In the genomic region with DNA sequence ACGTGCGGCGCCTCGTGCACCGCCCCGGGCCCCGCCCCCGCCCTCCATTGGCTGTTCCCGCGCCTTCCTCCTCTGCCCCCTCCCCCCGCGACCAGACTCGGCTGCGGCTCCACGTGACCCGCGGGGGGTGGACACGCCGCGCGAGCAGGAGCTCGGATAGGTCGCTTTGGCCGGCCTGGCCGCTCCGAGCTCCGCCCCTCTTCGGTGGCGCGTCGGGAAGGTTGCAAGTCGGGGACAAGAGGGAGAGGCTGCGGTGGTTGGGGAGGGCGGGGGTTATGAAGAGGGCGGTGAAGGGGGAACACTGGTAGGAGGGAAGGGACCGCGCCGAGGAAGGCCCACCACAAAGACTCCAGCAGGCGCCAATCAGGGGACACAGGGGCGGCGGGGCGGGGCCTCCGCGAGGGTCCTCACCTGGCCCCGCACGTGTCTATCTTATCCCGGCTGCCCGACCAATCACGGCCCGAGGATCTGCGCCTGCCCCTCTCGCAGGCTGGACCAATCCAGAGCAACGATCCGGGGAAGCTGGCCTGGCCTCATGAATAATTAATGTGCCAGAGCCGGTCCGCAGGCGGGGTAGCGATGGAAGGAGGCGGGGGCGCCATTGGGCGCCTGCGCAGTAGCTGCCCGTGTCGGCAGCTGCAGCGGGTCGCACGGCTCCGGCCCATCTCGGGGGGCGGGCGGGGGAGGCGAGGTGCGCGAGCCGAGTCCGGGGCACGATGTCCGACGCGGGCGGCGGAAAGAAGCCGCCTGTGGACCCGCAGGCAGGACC, we compare ENCODE assay signal across 8 cellular contexts. TPM values are rescaled to one million over a fixed set of nuclear protein-coding genes. Genes with fewer than 3 reads are reported as not detected.
DNase-seq lines count a peak whose midpoint lies in the region; ATAC-seq and TF ChIP-seq lines count a peak whose summit lies in the region.

A gene with protein sequence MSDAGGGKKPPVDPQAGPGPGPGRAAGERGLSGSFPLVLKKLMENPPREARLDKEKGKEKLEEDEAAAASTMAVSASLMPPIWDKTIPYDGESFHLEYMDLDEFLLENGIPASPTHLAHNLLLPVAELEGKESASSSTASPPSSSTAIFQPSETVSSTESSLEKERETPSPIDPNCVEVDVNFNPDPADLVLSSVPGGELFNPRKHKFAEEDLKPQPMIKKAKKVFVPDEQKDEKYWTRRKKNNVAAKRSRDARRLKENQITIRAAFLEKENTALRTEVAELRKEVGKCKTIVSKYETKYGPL (plus strand): TSS at position 614 of the 769 bp plus-strand sequence. CDS start 103 bp downstream, at position 717.

- no peaks in the 10 kb centered on the region for H3K27me3 ChIP-seq in heart right ventricle
- H3K27me3 ChIP-seq in transverse colon = no peaks in the 10 kb centered on the region

- peaks cover 9 to 43% (median 24%) of the 10 kb centered on the region in 9 donors for H3K4me1 ChIP-seq in heart right ventricle
- H3K4me1 ChIP-seq in transverse colon = peaks cover 3 to 37% (median 32%) of the 10 kb centered on the region in 4 donors

- in situ Hi-C loops in GM13976 (cut with MboI; ENCODE audit: low sequenced_read_pairs, unreplicated experiment) = no loop called here
- in situ Hi-C loops in transverse colon (cut with MboI; ENCODE audit: low pct_ligation_motif_present in 1 of 4, low pct_unique_long_range_greater_than_20kb in 1 of 4, low sequenced_read_pairs in 3 of 4) = no loop called here

- peak; percentile 84 for ATAC-seq in HG02884 (IDR thresholded peaks at IDR 0.05; ENCODE audit: unreplicated experiment)
- ATAC-seq in heart right ventricle = peak; percentile 89 to 93 (median 91)

- H3K4me3 ChIP-seq in heart right ventricle (peak within 1 kb of the TSS; percentile 61 to 93 (median 82)), transverse colon (peak within 1 kb of the TSS; percentile 74 to 97 (median 86))

- WGBS in heart right ventricle, 2 donors = 1% methylated on average over 60 to 84 of the region's 84 CpGs
- 0% methylated on average over 28 of the region's 84 CpGs; no CpG with 5 or more reads in 1 of the 2 donors for WGBS in transverse colon (ENCODE audit: low coverage in 1 of 2), 2 donors

- H3K27ac ChIP-seq in heart right ventricle (peak within 1 kb of the TSS; percentile 94 to 99 (median 96)), transverse colon (peak within 1 kb of the TSS; percentile 95 to 98 (median 97))

- H3K9me3 ChIP-seq in heart right ventricle (no peaks in the 10 kb centered on the region), transverse colon (no peaks in the 10 kb centered on the region)

- peak; percentile 80 for TF ChIP-seq POLR2A in transverse colon (IDR thresholded peaks at IDR 0.05)

- no peak for TF ChIP-seq CTCF in GM13976 (IDR thresholded peaks at IDR 0.05; ENCODE audit: borderline replicate concordance, control extremely low read depth, extremely low read depth, insufficient read depth, missing control alignments)
- no peak for TF ChIP-seq CTCF in heart right ventricle (IDR thresholded peaks at IDR 0.05)
- TF ChIP-seq CTCF in transverse colon (IDR thresholded peaks at IDR 0.05) = no peak

- peak; percentile 99 for DNase-seq in GM13976 (ENCODE audit: low spot score)
- peak; percentile 87 for DNase-seq in NCI-H146 treated with DMSO at 0.1 percent for 48 hours (lab: John Stamatoyannopoulos, UW; ENCODE audit: unreplicated experiment)
- peak; percentile 98 to 99 (median 98) for DNase-seq in T-helper 1 cell
- DNase-seq in amniotic stem cell (lab: John Stamatoyannopoulos, UW) = peak; percentile 98
- DNase-seq in heart right ventricle = peak; percentile 98 to 99
- DNase-seq in pons (ENCODE audit: low spot score) = peak; percentile 99
- peak; percentile 99 for DNase-seq in transverse colon

- intact Hi-C loops in heart right ventricle (cut with DNase I) (loop anchor here in 3 of 10 donors (5.0 kb wide), 2 partner anchors 79 to 94 kb away; a partner anchor contains a TSS), transverse colon (cut with DNase I; ENCODE audit: low total_unique reads) (no loop called here)

- H3K36me3 ChIP-seq in heart right ventricle (peaks cover 0 to 8% (median 0%) of the 10 kb centered on the region in 9 donors), transverse colon (no peaks in the 10 kb centered on the region)

- TF ChIP-seq EP300 in transverse colon (IDR thresholded peaks at IDR 0.05; ENCODE audit: low read depth) = no peak

RNA-seq across cellular contexts. Expression of the gene that starts here (rescaled TPM):
- total RNA-seq in heart right ventricle (10 to 100 TPM in 9 of 10 donors, 1 to 10 TPM in 1; 8.6 to 29.1 (median 18.4) TPM), transverse colon (10 to 100 TPM; 22.9 to 47.9 (median 34.0) TPM)
- polyA plus RNA-seq in heart right ventricle = 10 to 100 TPM in 1 of 2 donors, 1 to 10 TPM in 1; 5.5 to 10.6 TPM

Comparison
In these comparisons a context has a peak if more than half of its experiments do, and no peak if none do; other contexts are left out.
1. Peak in every context shown above with its lines: DNase-seq, ATAC-seq, H3K4me3 ChIP-seq and H3K27ac ChIP-seq.